18 cellular contexts compared by ENCODE assay signal in genomic region chr14:91337699-91338335, GRCh38.
"Had no signal": no experiment of that assay in that cellular context is flagged by ENCODE, and none has a peak within 500 bp of the region (broad histone marks: within the 10 kb centered on the region; RNA-seq: fewer than 3 reads in every experiment).

No MANE protein-coding gene starts in this region.

- DNase-seq: cortex of kidney; dorsolateral prefrontal cortex; effector CD8-positive, alpha-beta T cell; heart right ventricle; immature natural killer cell; left colon; mesendoderm; naive B cell; pancreas; stimulated activated naive CD4-positive, alpha-beta T cell; stomach; substantia nigra; transverse colon had no signal

- H3K27ac ChIP-seq: dorsolateral prefrontal cortex, heart right ventricle, pancreas, stomach, thoracic aorta, transverse colon had no signal

- ATAC-seq: heart right ventricle, left colon, pancreas, sciatic nerve had no signal

- H3K27ac Mint-ChIP-seq: immature natural killer cell had no signal

- H3K4me3 Mint-ChIP-seq: central memory CD8-positive, alpha-beta T cell; immature natural killer cell; naive B cell; neural crest cell had no signal

- H3K4me3 ChIP-seq: dorsolateral prefrontal cortex, heart right ventricle, pancreas, stomach, thoracic aorta, transverse colon had no signal

- H3K9me3 Mint-ChIP-seq: central memory CD8-positive, alpha-beta T cell; immature natural killer cell; naive B cell; neural crest cell had no signal

- H3K36me3 ChIP-seq: thoracic aorta had no signal

- H3K9me3 ChIP-seq: heart right ventricle, pancreas, stomach, thoracic aorta, transverse colon had no signal

- H3K27me3 ChIP-seq: dorsolateral prefrontal cortex, pancreas, stomach, transverse colon had no signal

- H3K27me3 Mint-ChIP-seq: central memory CD8-positive, alpha-beta T cell; naive B cell; progenitor cell of endocrine pancreas had no signal
